1 cellular context compared by ENCODE assay signal in genomic region chr1:207922554-207922953, GRCh38.
TF ChIP-seq lines count a peak whose summit lies in the region.

No MANE protein-coding gene starts in this region.

TF ChIP-seq in HepG2, 621 proteins besides CTCF, POLR2A, EP300 and RAD21 (continued from another document):
- TF ChIP-seq HBP1 (CRISPR knock-in tag; IDR thresholded peaks at IDR 0.05; ENCODE audit: low read depth) (no peak), ZBTB10 (CRISPR knock-in tag; IDR thresholded peaks at IDR 0.05; ENCODE audit: borderline replicate concordance) (no peak), TCF12 (IDR thresholded peaks at IDR 0.05) (no peak), TCF12 (CRISPR knock-in tag; IDR thresholded peaks at IDR 0.05) (no peak), ZNF180 (CRISPR knock-in tag; IDR thresholded peaks at IDR 0.05; ENCODE audit: borderline replicate concordance, low read depth) (no peak), ZSCAN12 (CRISPR knock-in tag; IDR thresholded peaks at IDR 0.05) (no peak), ZNF784 (CRISPR knock-in tag; IDR thresholded peaks at IDR 0.05; ENCODE audit: borderline replicate concordance) (no peak), SATB2 (CRISPR knock-in tag; IDR thresholded peaks at IDR 0.05) (no peak), FOXA3 (CRISPR knock-in tag; IDR thresholded peaks at IDR 0.05) (no peak), KAT8 (CRISPR knock-in tag; IDR thresholded peaks at IDR 0.05) (no peak), RXRA (CRISPR knock-in tag; IDR thresholded peaks at IDR 0.05) (no peak)
- TF ChIP-seq, protein P1, sequence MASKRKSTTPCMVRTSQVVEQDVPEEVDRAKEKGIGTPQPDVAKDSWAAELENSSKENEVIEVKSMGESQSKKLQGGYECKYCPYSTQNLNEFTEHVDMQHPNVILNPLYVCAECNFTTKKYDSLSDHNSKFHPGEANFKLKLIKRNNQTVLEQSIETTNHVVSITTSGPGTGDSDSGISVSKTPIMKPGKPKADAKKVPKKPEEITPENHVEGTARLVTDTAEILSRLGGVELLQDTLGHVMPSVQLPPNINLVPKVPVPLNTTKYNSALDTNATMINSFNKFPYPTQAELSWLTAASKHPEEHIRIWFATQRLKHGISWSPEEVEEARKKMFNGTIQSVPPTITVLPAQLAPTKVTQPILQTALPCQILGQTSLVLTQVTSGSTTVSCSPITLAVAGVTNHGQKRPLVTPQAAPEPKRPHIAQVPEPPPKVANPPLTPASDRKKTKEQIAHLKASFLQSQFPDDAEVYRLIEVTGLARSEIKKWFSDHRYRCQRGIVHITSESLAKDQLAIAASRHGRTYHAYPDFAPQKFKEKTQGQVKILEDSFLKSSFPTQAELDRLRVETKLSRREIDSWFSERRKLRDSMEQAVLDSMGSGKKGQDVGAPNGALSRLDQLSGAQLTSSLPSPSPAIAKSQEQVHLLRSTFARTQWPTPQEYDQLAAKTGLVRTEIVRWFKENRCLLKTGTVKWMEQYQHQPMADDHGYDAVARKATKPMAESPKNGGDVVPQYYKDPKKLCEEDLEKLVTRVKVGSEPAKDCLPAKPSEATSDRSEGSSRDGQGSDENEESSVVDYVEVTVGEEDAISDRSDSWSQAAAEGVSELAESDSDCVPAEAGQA (IDR thresholded peaks at IDR 0.05; ENCODE audit: low read depth) = no peak
- TF ChIP-seq, protein P1 (CRISPR knock-in tag; IDR thresholded peaks at IDR 0.05; ENCODE audit: borderline replicate concordance) = no peak
- TF ChIP-seq, protein P2, sequence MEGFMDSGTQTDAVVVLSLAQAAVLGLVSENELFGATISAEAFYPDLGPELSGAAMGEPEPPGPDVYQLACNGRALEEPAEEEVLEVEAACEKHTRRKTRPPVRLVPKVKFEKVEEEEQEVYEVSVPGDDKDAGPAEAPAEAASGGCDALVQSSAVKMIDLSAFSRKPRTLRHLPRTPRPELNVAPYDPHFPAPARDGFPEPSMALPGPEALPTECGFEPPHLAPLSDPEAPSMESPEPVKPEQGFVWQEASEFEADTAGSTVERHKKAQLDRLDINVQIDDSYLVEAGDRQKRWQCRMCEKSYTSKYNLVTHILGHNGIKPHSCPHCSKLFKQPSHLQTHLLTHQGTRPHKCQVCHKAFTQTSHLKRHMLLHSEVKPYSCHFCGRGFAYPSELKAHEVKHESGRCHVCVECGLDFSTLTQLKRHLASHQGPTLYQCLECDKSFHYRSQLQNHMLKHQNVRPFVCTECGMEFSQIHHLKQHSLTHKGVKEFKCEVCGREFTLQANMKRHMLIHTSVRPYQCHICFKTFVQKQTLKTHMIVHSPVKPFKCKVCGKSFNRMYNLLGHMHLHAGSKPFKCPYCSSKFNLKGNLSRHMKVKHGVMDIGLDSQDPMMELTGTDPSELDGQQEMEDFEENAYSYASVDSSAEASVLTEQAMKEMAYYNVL (CRISPR knock-in tag; IDR thresholded peaks at IDR 0.05; ENCODE audit: borderline replicate concordance) = no peak
